Comparison of ENCODE assay signal across 8 cellular contexts in the genomic region with DNA sequence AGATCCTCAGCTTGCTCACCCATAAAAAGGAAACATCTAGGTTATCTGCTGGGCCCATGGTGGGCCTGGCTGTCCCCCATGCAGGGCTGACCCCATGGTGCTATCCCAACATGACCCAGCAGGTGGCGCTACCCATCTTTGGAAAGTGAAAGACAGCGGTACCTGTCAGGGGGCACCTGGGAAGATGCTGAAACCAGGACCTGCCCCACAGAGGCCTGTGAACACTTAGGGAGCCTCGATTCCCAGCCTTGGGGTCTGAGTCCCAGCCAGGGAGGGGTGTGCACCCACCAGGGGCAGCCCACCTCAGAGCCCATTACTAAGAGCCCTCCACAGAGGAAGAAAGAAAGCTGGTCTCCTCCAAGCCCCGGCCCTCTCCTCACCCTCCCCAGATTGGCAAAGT. TPM values are rescaled to one million over a fixed set of nuclear protein-coding genes. Genes with fewer than 3 reads are reported as not detected.
DNase-seq lines count a peak whose midpoint lies in the region; ATAC-seq and TF ChIP-seq lines count a peak whose summit lies in the region.

No MANE protein-coding gene starts in this region.

- H3K4me3 ChIP-seq in RWPE2 (ENCODE audit: severe bottlenecking) (no peak overlapping the region), left ventricle myocardium inferior (no peak overlapping the region), smooth muscle cell (no peak overlapping the region)

- H3K27ac Mint-ChIP-seq in activated naive CD4-positive, alpha-beta T cell treated with anti-CD3 and anti-CD28 coated beads for 36 hours = no peak overlapping the region

- no peak overlapping the region for H2AFZ ChIP-seq in smooth muscle cell (ENCODE audit: low read depth)

- H3K36me3 ChIP-seq in RWPE2 (ENCODE audit: low read depth) (peaks cover 88% of the 10 kb centered on the region), left ventricle myocardium inferior (peaks cover 82% of the 10 kb centered on the region), smooth muscle cell (ENCODE audit: low read depth) (no peaks in the 10 kb centered on the region)

- no peaks in the 10 kb centered on the region for H3K9me3 ChIP-seq in RWPE2 (ENCODE audit: severe bottlenecking)
- H3K9me3 ChIP-seq in left ventricle myocardium inferior (replicated peaks) = no peaks in the 10 kb centered on the region
- no peaks in the 10 kb centered on the region for H3K9me3 ChIP-seq in smooth muscle cell (replicated peaks; ENCODE audit: low read depth)

- H3K4me1 Mint-ChIP-seq in activated naive CD4-positive, alpha-beta T cell treated with anti-CD3 and anti-CD28 coated beads for 36 hours (ENCODE audit: low read depth) = peaks cover 14% of the 10 kb centered on the region

- H4K20me1 ChIP-seq in smooth muscle cell (ENCODE audit: low read depth) = peaks cover 33% of the 10 kb centered on the region

- CTCF ChIA-PET in activated naive CD4-positive, alpha-beta T cell treated with anti-CD3 and anti-CD28 coated beads for 36 hours (lab: Charles Lee) = interaction anchor here (0.6 to 8.0 kb wide), 13 partner anchors 9 to 1617 kb away, joined by 3 to 89 read pairs (median 3); a partner anchor contains a TSS

- H3K27me3 ChIP-seq in RWPE2 (ENCODE audit: insufficient read depth, poor library complexity, severe bottlenecking) (no peaks in the 10 kb centered on the region), left ventricle myocardium inferior (ENCODE audit: low read depth) (no peaks in the 10 kb centered on the region), smooth muscle cell (ENCODE audit: low read depth) (no peaks in the 10 kb centered on the region)

- no peaks in the 10 kb centered on the region for H3F3A ChIP-seq in smooth muscle cell (ENCODE audit: low read depth)

- no peaks in the 10 kb centered on the region for H3K79me2 ChIP-seq in smooth muscle cell (ENCODE audit: low read depth)

- peak overlapping the region; percentile 37 for H3K27ac ChIP-seq in RWPE2 (ENCODE audit: poor library complexity, severe bottlenecking)
- peak overlapping the region; percentile 80 for H3K27ac ChIP-seq in left ventricle myocardium inferior (replicated peaks)
- no peak overlapping the region for H3K27ac ChIP-seq in smooth muscle cell (ENCODE audit: low read depth)

- 53% methylated on average over 4 of the region's 4 CpGs for WGBS in smooth muscle cell (ENCODE audit: low lambda C conversion rate)

- ATAC-seq in HG02852 (IDR thresholded peaks at IDR 0.05; ENCODE audit: unreplicated experiment) = peak; percentile 35
- ATAC-seq in RWPE2 (ENCODE audit: low read depth) = peak; percentile 68

- peak; percentile 80 for DNase-seq in DMS 273 (lab: John Stamatoyannopoulos, UW; ENCODE audit: unreplicated experiment)
- DNase-seq in RWPE2 (ENCODE audit: low spot score) = peak; percentile 63
- peak; percentile 87 for DNase-seq in activated naive CD4-positive, alpha-beta T cell treated with anti-CD3 and anti-CD28 coated beads for 36 hours
- peak; percentile 66 for DNase-seq in left ventricle myocardium inferior
- DNase-seq in smooth muscle cell (lab: John Stamatoyannopoulos, UW; ENCODE audit: unreplicated experiment) = peak; percentile 33
- no peak for DNase-seq in mesenteric fat pad (ENCODE audit: low spot score)
- no peak for DNase-seq in occipital lobe (lab: John Stamatoyannopoulos, UW)

- H3K4me2 ChIP-seq in smooth muscle cell = no peak overlapping the region

- intact Hi-C loops in activated naive CD4-positive, alpha-beta T cell treated with anti-CD3 and anti-CD28 coated beads for 36 hours (cut with micrococcal nuclease) = loop anchor here (1.0 to 2.0 kb wide), 2 partner anchors 48 to 74 kb away; a partner anchor contains a TSS
- intact Hi-C loops in left ventricle myocardium inferior (cut with micrococcal nuclease) = loop anchor here (5.0 kb wide), 1 partner anchor 76 kb away; no protein-coding TSS in a partner anchor

- H3K36me3 Mint-ChIP-seq in activated naive CD4-positive, alpha-beta T cell treated with anti-CD3 and anti-CD28 coated beads for 36 hours (ENCODE audit: low read depth) = peaks cover 32% of the 10 kb centered on the region

- no peak overlapping the region for H3K4me3 Mint-ChIP-seq in activated naive CD4-positive, alpha-beta T cell treated with anti-CD3 and anti-CD28 coated beads for 36 hours

- H3K9me3 Mint-ChIP-seq in activated naive CD4-positive, alpha-beta T cell treated with anti-CD3 and anti-CD28 coated beads for 36 hours = no peaks in the 10 kb centered on the region

- TF ChIP-seq CTCF in RWPE2 (IDR thresholded peaks at IDR 0.05; ENCODE audit: poor library complexity, severe bottlenecking) (peak; percentile 89), left ventricle myocardium inferior (IDR thresholded peaks at IDR 0.05; ENCODE audit: borderline replicate concordance) (peak; percentile 95), smooth muscle cell (IDR thresholded peaks at IDR 0.05; ENCODE audit: borderline replicate concordance, insufficient read depth, poor library complexity, severe bottlenecking) (peak; percentile 91)

- no peak overlapping the region for H3K9ac ChIP-seq in smooth muscle cell (ENCODE audit: low read depth)

- no peaks in the 10 kb centered on the region for H3K27me3 Mint-ChIP-seq in activated naive CD4-positive, alpha-beta T cell treated with anti-CD3 and anti-CD28 coated beads for 36 hours (ENCODE audit: low read depth)

- H3K4me1 ChIP-seq in RWPE2 (ENCODE audit: insufficient read depth, poor library complexity, severe bottlenecking) (peaks cover 8% of the 10 kb centered on the region), left ventricle myocardium inferior (peaks cover 33% of the 10 kb centered on the region), smooth muscle cell (ENCODE audit: low read depth) (no peaks in the 10 kb centered on the region)

RNA-seq across cellular contexts. Expression of a gene that starts 46.6 kb away (rescaled TPM):
- total RNA-seq in activated naive CD4-positive, alpha-beta T cell treated with anti-CD3 and anti-CD28 coated beads for 36 hours = 1 to 10 TPM; 7.6 to 8.2 TPM
- total RNA-seq in left ventricle myocardium inferior = 7.3 TPM
- 20.6 and 22.1 TPM in 2 replicates for total RNA-seq in smooth muscle cell
- 9.4 and 13.1 TPM in 2 replicates for polyA plus RNA-seq in smooth muscle cell
- total RNA-seq in mesenteric fat pad = 10.1 TPM
- 16.1 TPM for total RNA-seq in occipital lobe

RNA-seq across cellular contexts. Expression of a gene that starts 48.1 kb away (rescaled TPM):
- total RNA-seq in activated naive CD4-positive, alpha-beta T cell treated with anti-CD3 and anti-CD28 coated beads for 36 hours = 10 to 100 TPM; 11.2 to 12.0 TPM
- 37.3 TPM for total RNA-seq in left ventricle myocardium inferior
- total RNA-seq in smooth muscle cell = 29.1 and 32.2 TPM in 2 replicates
- 27.5 and 28.1 TPM in 2 replicates for polyA plus RNA-seq in smooth muscle cell
- total RNA-seq in mesenteric fat pad = 34.8 TPM
- total RNA-seq in occipital lobe = 31.4 TPM

Comparison
In these comparisons a context has a peak if more than half of its experiments do, and no peak if none do; other contexts are left out.
1. DNase-seq: peak in DMS 273 (single experiment), RWPE2 (single experiment), activated naive CD4-positive, alpha-beta T cell treated with anti-CD3 and anti-CD28 coated beads for 36 hours (single experiment), left ventricle myocardium inferior (single experiment) and smooth muscle cell (single experiment); none in mesenteric fat pad (single experiment) and occipital lobe (single experiment).
2. Peak in every context shown above with its lines, with median percentiles within 50 percentile points of each other: CTCF ChIP-seq.